ENCODE assay signal across 12 cellular contexts in the genomic region with DNA sequence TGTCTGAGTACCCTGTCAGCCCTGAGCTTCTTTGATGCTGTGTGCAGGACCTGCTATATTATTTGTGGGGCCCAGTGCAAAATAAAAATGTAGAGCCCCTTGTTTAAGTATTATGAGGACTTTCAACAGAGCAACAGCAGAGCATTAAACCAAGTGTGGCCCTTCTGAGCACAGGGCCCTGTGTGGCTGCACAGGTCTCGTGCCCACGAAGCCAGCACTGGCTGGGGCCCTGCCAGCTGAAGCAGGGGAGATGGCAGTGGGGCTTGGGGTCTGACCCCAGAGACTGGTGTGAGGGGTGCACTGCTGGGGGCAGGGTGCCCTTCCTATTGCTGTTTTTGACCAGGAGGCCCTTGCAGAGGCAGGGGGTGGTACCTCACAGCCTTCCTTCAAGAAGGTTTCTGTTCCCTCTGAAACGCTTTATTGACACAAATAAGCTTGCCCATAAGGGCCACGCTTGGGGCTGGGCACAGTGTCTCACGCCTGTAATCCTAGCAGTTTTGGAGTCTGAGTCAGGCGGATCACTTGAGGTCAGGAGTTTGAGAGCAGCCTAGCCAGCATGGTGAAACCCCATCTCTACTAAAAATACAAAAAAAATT. TPM values are rescaled to one million over a fixed set of nuclear protein-coding genes. Genes with fewer than 3 reads are reported as not detected.
DNase-seq lines count a peak whose midpoint lies in the region; TF ChIP-seq lines count a peak whose summit lies in the region.
"Had no signal": no experiment of that assay in that cellular context is flagged by ENCODE, and none has a peak within 500 bp of the region (broad histone marks: within the 10 kb centered on the region; RNA-seq: fewer than 3 reads in every experiment).

No MANE protein-coding gene starts in this region.

- TF ChIP-seq CTCF in AG10803 (conservative IDR thresholded peaks at IDR 0.05; ENCODE audit: low read length), result no peak
- TF ChIP-seq CTCF in type B pancreatic cell (conservative IDR thresholded peaks at IDR 0.05), result no peak

- no peak overlapping the region for H3K4me3 ChIP-seq in AG10803 (ENCODE audit: low read length)
- H3K4me3 ChIP-seq: uterus had no signal

- peaks cover 26% of the 10 kb centered on the region for H3K4me1 Mint-ChIP-seq in type B pancreatic cell (ENCODE audit: unreplicated experiment)

- DNase-seq in AG10803 (ENCODE audit: low read depth) (peak; percentile 74), H4 (ENCODE audit: low spot score) (peak; percentile 46), islet precursor cell (peak; percentile 40), NCI-H2107 (lab: John Stamatoyannopoulos, UW) (no peak), T1000 (lab: John Stamatoyannopoulos, UW) (no peak), type B pancreatic cell (ENCODE audit: extremely low spot score, unreplicated experiment) (no peak)
- DNase-seq in stimulated activated CD8-positive, alpha-beta memory T cell treated with anti-CD3 and anti-CD28 coated beads, Interleukin-4, amount 100 ng/mL, for 48 hours, result no peak
- DNase-seq: activated effector memory CD4-positive, alpha-beta T cell treated with Interleukin-2 at 50 U/mL for 16 hours; H9; NCI-H2171 treated with DMSO at 0.1 percent for 48 hours; uterus had no signal

- no peaks in the 10 kb centered on the region for H3K9me3 Mint-ChIP-seq in type B pancreatic cell
- H3K9me3 Mint-ChIP-seq: H9 had no signal

- H3K4me3 Mint-ChIP-seq in type B pancreatic cell, result no peak overlapping the region

- TF ChIP-seq POLR2A in Raji (IDR thresholded peaks at IDR 0.05; ENCODE audit: insufficient read depth, low read depth, low read length), result peak; percentile 39

- H3K27ac Mint-ChIP-seq in type B pancreatic cell, result no peak overlapping the region

- H3K27me3 Mint-ChIP-seq in type B pancreatic cell, result peaks cover 18% of the 10 kb centered on the region

- no peaks in the 10 kb centered on the region for H3K36me3 Mint-ChIP-seq in type B pancreatic cell

RNA-seq across cellular contexts. Expression of gene SEMA4A, which starts 2.2 kb away (rescaled TPM):
- 0.15 TPM in 1 of 2 replicates, not detected in the other for total RNA-seq in H4 (2014; rRNA removed; shearing (Covaris generic))
- total RNA-seq in type B pancreatic cell (ENCODE audit: low replicate concordance), result 7.1 and 12.9 TPM in 2 replicates

RNA-seq across cellular contexts. Expression of gene LMNA, which starts 36.7 kb away (rescaled TPM):
- 257 and 363 TPM in 2 replicates for total RNA-seq in H4 (2014; rRNA removed; shearing (Covaris generic))
- 141 and 400 TPM in 2 replicates for total RNA-seq in type B pancreatic cell (ENCODE audit: low replicate concordance)

RNA-seq across cellular contexts. Expression of gene SLC25A44, which starts 42.7 kb away (rescaled TPM):
- 17.7 and 17.8 TPM in 2 replicates for total RNA-seq in H4 (2014; rRNA removed; shearing (Covaris generic))
- 18.6 and 21.8 TPM in 2 replicates for total RNA-seq in type B pancreatic cell (ENCODE audit: low replicate concordance)

Comparison
In these comparisons a context has a peak if more than half of its experiments do, and no peak if none do; other contexts are left out.
1. DNase-seq: peak in AG10803 (single experiment), H4 (single experiment) and islet precursor cell (single experiment); none in NCI-H2107 (single experiment), T1000 (single experiment), stimulated activated CD8-positive, alpha-beta memory T cell treated with anti-CD3 and anti-CD28 coated beads, Interleukin-4, amount 100 ng/mL, for 48 hours (single experiment) and type B pancreatic cell (single experiment).